1 cellular context compared by ENCODE assay signal in the genomic region with DNA sequence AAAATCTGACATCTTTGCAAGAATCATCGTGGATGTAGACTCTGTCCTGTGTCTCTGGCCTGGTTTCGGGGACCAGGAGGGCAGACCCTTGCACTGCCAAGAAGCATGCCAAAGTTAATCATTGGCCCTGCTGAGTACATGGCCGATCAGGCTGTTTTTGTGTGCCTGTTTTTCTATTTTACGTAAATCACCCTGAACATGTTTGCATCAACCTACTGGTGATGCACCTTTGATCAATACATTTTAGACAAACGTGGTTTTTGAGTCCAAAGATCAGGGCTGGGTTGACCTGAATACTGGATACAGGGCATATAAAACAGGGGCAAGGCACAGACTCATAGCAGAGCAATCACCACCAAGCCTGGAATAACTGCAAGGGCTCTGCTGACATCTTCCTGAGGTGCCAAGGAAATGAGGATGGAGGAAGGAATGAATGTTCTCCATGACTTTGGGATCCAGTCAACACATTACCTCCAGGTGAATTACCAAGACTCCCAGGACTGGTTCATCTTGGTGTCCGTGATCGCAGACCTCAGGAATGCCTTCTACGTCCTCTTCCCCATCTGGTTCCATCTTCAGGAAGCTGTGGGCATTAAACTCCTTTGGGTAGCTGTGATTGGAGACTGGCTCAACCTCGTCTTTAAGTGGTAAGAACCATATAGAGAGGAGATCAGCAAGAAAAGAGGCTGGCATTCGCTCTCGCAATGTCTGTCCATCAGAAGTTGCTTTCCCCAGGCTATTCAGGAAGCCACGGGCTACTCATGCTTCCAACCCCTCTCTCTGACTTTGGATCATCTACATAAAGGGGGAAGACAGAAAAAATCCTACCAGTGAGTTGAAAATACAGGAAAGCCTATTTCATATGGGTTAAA.
TF ChIP-seq lines count a peak whose summit lies in the region.

A gene (plus strand): TSS at position 340 of the 872 bp plus-strand sequence. CDS start 78 bp downstream, at position 418.

TF ChIP-seq in liver, 16 proteins besides CTCF, POLR2A, EP300 and RAD21 (continued from another document):
- TF ChIP-seq, protein P1, sequence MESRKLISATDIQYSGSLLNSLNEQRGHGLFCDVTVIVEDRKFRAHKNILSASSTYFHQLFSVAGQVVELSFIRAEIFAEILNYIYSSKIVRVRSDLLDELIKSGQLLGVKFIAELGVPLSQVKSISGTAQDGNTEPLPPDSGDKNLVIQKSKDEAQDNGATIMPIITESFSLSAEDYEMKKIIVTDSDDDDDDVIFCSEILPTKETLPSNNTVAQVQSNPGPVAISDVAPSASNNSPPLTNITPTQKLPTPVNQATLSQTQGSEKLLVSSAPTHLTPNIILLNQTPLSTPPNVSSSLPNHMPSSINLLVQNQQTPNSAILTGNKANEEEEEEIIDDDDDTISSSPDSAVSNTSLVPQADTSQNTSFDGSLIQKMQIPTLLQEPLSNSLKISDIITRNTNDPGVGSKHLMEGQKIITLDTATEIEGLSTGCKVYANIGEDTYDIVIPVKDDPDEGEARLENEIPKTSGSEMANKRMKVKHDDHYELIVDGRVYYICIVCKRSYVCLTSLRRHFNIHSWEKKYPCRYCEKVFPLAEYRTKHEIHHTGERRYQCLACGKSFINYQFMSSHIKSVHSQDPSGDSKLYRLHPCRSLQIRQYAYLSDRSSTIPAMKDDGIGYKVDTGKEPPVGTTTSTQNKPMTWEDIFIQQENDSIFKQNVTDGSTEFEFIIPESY (IDR thresholded peaks at IDR 0.05) = peak; percentile 95
- TF ChIP-seq FOXA1 (IDR thresholded peaks at IDR 0.05) (peak; percentile 93), HNF4G (IDR thresholded peaks at IDR 0.05) (peak; percentile 97)
- TF ChIP-seq, protein P2, sequence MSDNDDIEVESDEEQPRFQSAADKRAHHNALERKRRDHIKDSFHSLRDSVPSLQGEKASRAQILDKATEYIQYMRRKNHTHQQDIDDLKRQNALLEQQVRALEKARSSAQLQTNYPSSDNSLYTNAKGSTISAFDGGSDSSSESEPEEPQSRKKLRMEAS (IDR thresholded peaks at IDR 0.05) = peak; percentile 96
TF ChIP-seq in liver: peak in this region for 16.
